In the genomic region with DNA sequence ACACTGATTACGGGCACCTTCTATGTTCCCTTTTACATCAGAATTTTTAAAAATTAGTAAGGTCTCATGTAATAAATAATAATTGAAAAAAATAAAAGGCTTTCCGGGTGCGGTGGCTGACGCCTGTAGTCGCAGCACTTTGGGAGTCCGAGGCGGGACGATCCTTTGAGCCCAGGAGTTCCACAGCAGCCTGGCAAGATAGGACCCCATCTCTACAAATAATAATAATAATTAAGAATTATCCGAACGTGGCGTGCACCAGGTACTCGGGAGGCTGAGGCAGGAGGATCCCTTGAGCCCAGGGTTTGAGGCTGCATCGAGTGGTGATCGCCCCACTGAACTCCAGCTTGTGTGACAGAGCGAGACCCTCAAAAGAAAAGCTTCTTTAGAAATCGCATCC, we compare ENCODE assay signal across 8 cellular contexts. TPM values are rescaled to one million over a fixed set of nuclear protein-coding genes. Genes with fewer than 3 reads are reported as not detected.
DNase-seq lines count a peak whose midpoint lies in the region; ATAC-seq and TF ChIP-seq lines count a peak whose summit lies in the region.

No MANE protein-coding gene starts in this region.

- H3K27me3 ChIP-seq in lung (ENCODE audit: control insufficient read depth, insufficient read depth) (no peaks in the 10 kb centered on the region), thymus (ENCODE audit: control insufficient read depth, insufficient read depth) (no peaks in the 10 kb centered on the region)

- TF ChIP-seq CTCF in astrocyte of the spinal cord (IDR thresholded peaks at IDR 0.05; ENCODE audit: low read depth, low read length) (no peak), lung (IDR thresholded peaks at IDR 0.05; ENCODE audit: control extremely low read depth, extremely low read depth) (no peak)

- no peak for DNase-seq in activated CD8-positive, alpha-beta memory T cell treated with anti-CD3 and anti-CD28 coated beads, Interleukin-2, amount 10 ng/mL, durations not matched to agents 7 days and 5 days
- DNase-seq in activated CD8-positive, alpha-beta memory T cell treated with anti-CD3 and anti-CD28 coated beads for 24 hours = no peak
- DNase-seq in astrocyte of the spinal cord (ENCODE audit: low read depth, low spot score) (no peak), lung (ENCODE audit: low spot score) (no peak), NCI-H187 treated with DMSO at 0.1 percent for 48 hours (lab: John Stamatoyannopoulos, UW) (no peak), inferior parietal cortex (ENCODE audit: extremely low spot score) (no peak), AG20443 (ENCODE audit: low spot score) (no peak)

- ATAC-seq in activated CD8-positive, alpha-beta memory T cell treated with anti-CD3 and anti-CD28 coated beads, Interleukin-2, amount 10 ng/mL, durations not matched to agents 7 days and 5 days = no peak
- ATAC-seq in lung (ENCODE audit: insufficient read depth, low FRiP score) = no peak

- peaks cover 12% of the 10 kb centered on the region for H3K36me3 Mint-ChIP-seq in activated CD8-positive, alpha-beta memory T cell treated with anti-CD3 and anti-CD28 coated beads, Interleukin-2, amount 10 ng/mL, durations not matched to agents 7 days and 5 days

- H3K27ac ChIP-seq in lung (ENCODE audit: low read depth in 1 of 2, low read length in 1 of 2) (peak overlapping the region; percentile 41 to 83), thymus (ENCODE audit: low read depth) (peak overlapping the region; percentile 48)

- in situ Hi-C loops in astrocyte of the spinal cord (cut with HindIII; ENCODE audit: low sequenced_read_pairs) = no loop called here

- H3K27me3 Mint-ChIP-seq in activated CD8-positive, alpha-beta memory T cell treated with anti-CD3 and anti-CD28 coated beads, Interleukin-2, amount 10 ng/mL, durations not matched to agents 7 days and 5 days = no peaks in the 10 kb centered on the region

- peak overlapping the region; percentile 88 for H3K4me3 Mint-ChIP-seq in activated CD8-positive, alpha-beta memory T cell treated with anti-CD3 and anti-CD28 coated beads, Interleukin-2, amount 10 ng/mL, durations not matched to agents 7 days and 5 days

- H3K9me3 ChIP-seq in lung (ENCODE audit: control insufficient read depth in 2 of 2, insufficient read depth in 1 of 2, low read length in 1 of 2) (no peaks in the 10 kb centered on the region), thymus (ENCODE audit: control insufficient read depth) (no peaks in the 10 kb centered on the region)

- H3K4me3 ChIP-seq in astrocyte of the spinal cord (ENCODE audit: low read depth, low read length) (peak overlapping the region; percentile 94), lung (no peak overlapping the region), thymus (ENCODE audit: low read length) (peak overlapping the region; percentile 73)

- H3K36me3 ChIP-seq in lung (ENCODE audit: control insufficient read depth in 2 of 2, insufficient read depth in 2 of 2, low read length in 2 of 2) = peaks cover 0 to 1% of the 10 kb centered on the region in 2 donors
- no peaks in the 10 kb centered on the region for H3K36me3 ChIP-seq in thymus (ENCODE audit: control insufficient read depth, insufficient read depth)

- peak overlapping the region; percentile 88 for H3K27ac Mint-ChIP-seq in activated CD8-positive, alpha-beta memory T cell treated with anti-CD3 and anti-CD28 coated beads, Interleukin-2, amount 10 ng/mL, durations not matched to agents 7 days and 5 days

- H3K9me3 Mint-ChIP-seq in activated CD8-positive, alpha-beta memory T cell treated with anti-CD3 and anti-CD28 coated beads, Interleukin-2, amount 10 ng/mL, durations not matched to agents 7 days and 5 days (ENCODE audit: low read depth) = no peaks in the 10 kb centered on the region

- CTCF ChIA-PET in activated CD8-positive, alpha-beta memory T cell treated with anti-CD3 and anti-CD28 coated beads, Interleukin-2, amount 10 ng/mL, durations not matched to agents 7 days and 5 days (lab: Charles Lee) = interaction anchor here (0.7 to 2.9 kb wide), 8 partner anchors 8 to 86 kb away, joined by 3 to 13 read pairs (median 4); partner anchors contain the start of gene DNAJB14

- H3K4me1 Mint-ChIP-seq in activated CD8-positive, alpha-beta memory T cell treated with anti-CD3 and anti-CD28 coated beads, Interleukin-2, amount 10 ng/mL, durations not matched to agents 7 days and 5 days = peaks cover 36% of the 10 kb centered on the region

- 93 to 96% methylated on average over 16 of the region's 16 CpGs for WGBS in lung, 2 donors
- WGBS in thymus = 95% methylated on average over 16 of the region's 16 CpGs

- peaks cover 3 to 17% of the 10 kb centered on the region in 2 donors for H3K4me1 ChIP-seq in lung (ENCODE audit: control insufficient read depth in 2 of 2, insufficient read depth in 2 of 2, low read length in 2 of 2)
- H3K4me1 ChIP-seq in thymus (ENCODE audit: control insufficient read depth, insufficient read depth, low read length) = peaks cover 14% of the 10 kb centered on the region

RNA-seq across cellular contexts. Expression of gene LAMTOR3, which starts 0.8 kb away (rescaled TPM):
- total RNA-seq in activated CD8-positive, alpha-beta memory T cell treated with anti-CD3 and anti-CD28 coated beads, Interleukin-2, amount 10 ng/mL, durations not matched to agents 7 days and 5 days = 10 to 100 TPM; 20.6 to 25.3 TPM
- 10 to 100 TPM; 34.2 to 44.5 TPM for total RNA-seq in lung
- 10 to 100 TPM; 55.1 to 57.8 TPM for polyA plus RNA-seq in lung
- 91.8 TPM for polyA plus RNA-seq in thymus

RNA-seq across cellular contexts. Expression of gene DNAJB14, which starts 51.4 kb away (rescaled TPM):
- total RNA-seq in activated CD8-positive, alpha-beta memory T cell treated with anti-CD3 and anti-CD28 coated beads, Interleukin-2, amount 10 ng/mL, durations not matched to agents 7 days and 5 days = 10 to 100 TPM; 59.6 to 63.6 TPM
- total RNA-seq in lung = 10 to 100 TPM; 42.5 to 90.8 TPM
- polyA plus RNA-seq in lung (10 to 100 TPM; 15.3 to 24.1 TPM), thymus (18.5 TPM)

RNA-seq across cellular contexts. Expression of gene H2AZ1, which starts 55.1 kb away (rescaled TPM):
- total RNA-seq in activated CD8-positive, alpha-beta memory T cell treated with anti-CD3 and anti-CD28 coated beads, Interleukin-2, amount 10 ng/mL, durations not matched to agents 7 days and 5 days = 100 to 1,000 TPM; 607 to 663 TPM
- total RNA-seq in lung = 100 to 1,000 TPM; 110 to 156 TPM
- polyA plus RNA-seq in lung (100 to 1,000 TPM; 132 to 229 TPM), thymus (263 TPM)
